In genomic region chr4:2482192-2482591, GRCh38 we compare ENCODE assay signal across 11 cellular contexts. TPM values are rescaled to one million over a fixed set of nuclear protein-coding genes. Genes with fewer than 3 reads are reported as not detected.
DNase-seq lines count a peak whose midpoint lies in the region; ATAC-seq and FAIRE-seq lines count a peak whose summit lies in the region.
"Had no signal": no experiment of that assay in that cellular context is flagged by ENCODE, and none has a peak within 500 bp of the region (broad histone marks: within the 10 kb centered on the region; RNA-seq: fewer than 3 reads in every experiment).

No MANE protein-coding gene starts in this region.

- H3K9me3 Mint-ChIP-seq in activated T-cell treated with anti-CD3 and anti-CD28 coated beads, Interleukin-2, amount 50 U/mL, for 72 hours = no peaks in the 10 kb centered on the region

- peak overlapping the region; percentile 5 for H3K9ac ChIP-seq in adipocyte (ENCODE audit: low read length)

- H3K4me1 Mint-ChIP-seq in activated T-cell treated with anti-CD3 and anti-CD28 coated beads, Interleukin-2, amount 50 U/mL, for 72 hours (ENCODE audit: low read depth) = peaks cover 96% of the 10 kb centered on the region

- H3K27me3 ChIP-seq in adipocyte (replicated peaks; ENCODE audit: control insufficient read depth, insufficient read depth, low read length) (no peaks in the 10 kb centered on the region), thymus (ENCODE audit: control insufficient read depth, insufficient read depth) (no peaks in the 10 kb centered on the region)

- no peaks in the 10 kb centered on the region for H3K36me3 ChIP-seq in adipocyte (ENCODE audit: control insufficient read depth, insufficient read depth, low read length, severe bottlenecking)
- peaks cover 35% of the 10 kb centered on the region for H3K36me3 ChIP-seq in mesodermal cell (ENCODE audit: control insufficient read depth, insufficient read depth, low read length)
- H3K36me3 ChIP-seq in thymus (ENCODE audit: control insufficient read depth, insufficient read depth) = peaks cover 15% of the 10 kb centered on the region

- ATAC-seq in activated T-cell treated with anti-CD3 and anti-CD28 coated beads, Interleukin-2, amount 50 U/mL, for 72 hours (replicated peaks in 1 of 2) = no peak
- no peak for ATAC-seq in HG03159 (IDR thresholded peaks at IDR 0.05; ENCODE audit: unreplicated experiment)

- H3K27ac Mint-ChIP-seq in activated T-cell treated with anti-CD3 and anti-CD28 coated beads, Interleukin-2, amount 50 U/mL, for 72 hours = peak overlapping the region; percentile 95

- peak overlapping the region; percentile 61 to 77 for H3K4me3 Mint-ChIP-seq in activated T-cell treated with anti-CD3 and anti-CD28 coated beads, Interleukin-2, amount 50 U/mL, for 72 hours

- peaks cover 0 to 7% of the 10 kb centered on the region in 2 donors for H3K36me3 Mint-ChIP-seq in activated T-cell treated with anti-CD3 and anti-CD28 coated beads, Interleukin-2, amount 50 U/mL, for 72 hours (ENCODE audit: insufficient read depth in 2 of 2)

- H3K4me1 ChIP-seq in adipocyte (ENCODE audit: control insufficient read depth, insufficient read depth, low read length) = peaks cover 53% of the 10 kb centered on the region
- H3K4me1 ChIP-seq in mesodermal cell (ENCODE audit: control insufficient read depth, insufficient read depth, low read length, poor library complexity, severe bottlenecking) = peaks cover 13% of the 10 kb centered on the region
- H3K4me1 ChIP-seq in thymus (ENCODE audit: control insufficient read depth, insufficient read depth, low read length) = peaks cover 25% of the 10 kb centered on the region

- H3K9me3 ChIP-seq in adipocyte (ENCODE audit: control insufficient read depth, low read length) (no peaks in the 10 kb centered on the region), mesodermal cell (ENCODE audit: control insufficient read depth, low read length) (no peaks in the 10 kb centered on the region), thymus (ENCODE audit: control insufficient read depth) (no peaks in the 10 kb centered on the region)
- H3K9me3 ChIP-seq: HAP-1 had no signal

- H3K27me3 Mint-ChIP-seq in activated T-cell treated with anti-CD3 and anti-CD28 coated beads, Interleukin-2, amount 50 U/mL, for 72 hours (ENCODE audit: low read depth) = no peaks in the 10 kb centered on the region

- 88% methylated on average over 4 of the region's 4 CpGs; no CpG with 5 or more reads in 1 of the 2 experiments for WGBS in mesodermal cell (ENCODE audit: insufficient coverage in 2 of 2), 2 experiments
- 95% methylated on average over 4 of the region's 4 CpGs for WGBS in thymus

- DNase-seq in activated T-cell treated with anti-CD3 and anti-CD28 coated beads, Interleukin-2, amount 50 U/mL, for 72 hours = no peak
- DNase-seq in activated T-cell treated with anti-CD3 and anti-CD28 coated beads for 4 hours = no peak
- no peak for DNase-seq in adipocyte (ENCODE audit: low read depth)
- no peak for DNase-seq in frontal cortex (ENCODE audit: low spot score in 2 of 2)
- DNase-seq in pons (ENCODE audit: low spot score) = no peak
- DNase-seq: stimulated activated CD4-positive, alpha-beta T cell treated with anti-CD3 and anti-CD28 coated beads, Interleukin-4, amount 100 ng/mL, for 1 hour had no signal

- peak overlapping the region; percentile 16 for H3K27ac ChIP-seq in mesodermal cell (ENCODE audit: low read depth, low read length, severe bottlenecking)
- H3K27ac ChIP-seq in thymus (ENCODE audit: low read depth) = peak overlapping the region; percentile 0

- H3K4me3 ChIP-seq in adipocyte (ENCODE audit: low read length) (no peak overlapping the region), mesodermal cell (ENCODE audit: extremely low read depth, insufficient read depth, low read length, poor library complexity, severe bottlenecking) (no peak overlapping the region), thymus (ENCODE audit: low read length) (no peak overlapping the region)
- H3K4me3 ChIP-seq: HAP-1 had no signal

- no peak for FAIRE-seq in frontal cortex (lab: Jason Lieb, UNC)
- FAIRE-seq: colon had no signal

RNA-seq across cellular contexts. Expression of gene RNF4, which starts 13.3 kb away (rescaled TPM):
- total RNA-seq in activated T-cell treated with anti-CD3 and anti-CD28 coated beads, Interleukin-2, amount 50 U/mL, for 72 hours = 10 to 100 TPM; 86.3 to 97.0 TPM
- 60.2 TPM for polyA plus RNA-seq in mesodermal cell (2013, experiment 1 of 2)
- 50.2 TPM for polyA plus RNA-seq in mesodermal cell (2013, experiment 2 of 2)
- polyA plus RNA-seq in thymus = 41.3 TPM
- total RNA-seq in frontal cortex = 28.1 TPM

RNA-seq across cellular contexts. Expression of gene FAM193A, which starts 54.3 kb away (rescaled TPM):
- total RNA-seq in activated T-cell treated with anti-CD3 and anti-CD28 coated beads, Interleukin-2, amount 50 U/mL, for 72 hours = 10 to 100 TPM; 36.2 to 36.5 TPM
- polyA plus RNA-seq in mesodermal cell (2013, experiment 1 of 2) = 20.5 TPM
- polyA plus RNA-seq in mesodermal cell (2013, experiment 2 of 2) = 20.0 TPM
- 13.8 TPM for polyA plus RNA-seq in thymus
- total RNA-seq in frontal cortex = 17.1 TPM
